In genomic region chr6:32588156-32588555, GRCh38 we compare ENCODE assay signal across 1 cellular context.
TF ChIP-seq lines count a peak whose summit lies in the region.

No MANE protein-coding gene starts in this region.

TF ChIP-seq in GM12878, 131 proteins besides CTCF, POLR2A, EP300 and RAD21:
- TF ChIP-seq TAF1 (IDR thresholded peaks at IDR 0.05; ENCODE audit: borderline replicate concordance, low read depth, low read length) (peak; percentile 14; the same call in 1 of the 2 replicates), MTA3 (IDR thresholded peaks at IDR 0.05; ENCODE audit: borderline replicate concordance, low read length) (no peak), MLLT1 (IDR thresholded peaks at IDR 0.05) (peak; percentile 75), ESRRA (IDR thresholded peaks at IDR 0.05; ENCODE audit: low read length) (no peak), LARP7 (IDR thresholded peaks at IDR 0.05) (peak; percentile 45), NR2C1 (IDR thresholded peaks at IDR 0.05) (no peak), CREB1 (IDR thresholded peaks at IDR 0.05; ENCODE audit: low read depth) (no peak), JUND (IDR thresholded peaks at IDR 0.05; ENCODE audit: low read depth, low read length) (no peak), FOS (IDR thresholded peaks at IDR 0.05; ENCODE audit: borderline replicate concordance, extremely low read depth, insufficient read length) (no peak), E2F4 (IDR thresholded peaks at IDR 0.05; ENCODE audit: low read depth, low read length) (no peak), BCL3 (IDR thresholded peaks at IDR 0.05; ENCODE audit: borderline replicate concordance, insufficient read depth, low read depth, low read length, poor library complexity, severe bottlenecking) (no peak), NR2C2 (IDR thresholded peaks at IDR 0.05; ENCODE audit: borderline replicate concordance, control insufficient read depth, insufficient read length, low read depth) (no peak)
